ENCODE assay signal across 8 cellular contexts in genomic region chr1:91166106-91166712, GRCh38.
DNase-seq lines count a peak whose midpoint lies in the region; ATAC-seq and TF ChIP-seq lines count a peak whose summit lies in the region.

No MANE protein-coding gene starts in this region.

- CTCF ChIA-PET in A673 (lab: Charles Lee) (interaction anchor here (0.6 to 2.5 kb wide), 20 partner anchors 10 to 1855 kb away, joined by 3 to 43 read pairs (median 4); partner anchors contain the start of genes HFM1 and ZNF644), GM10248 (lab: Yijun Ruan, JAX) (interaction anchor here (0.8 to 5.6 kb wide), 65 partner anchors 9 to 1182 kb away, joined by 3 to 56 read pairs (median 5); partner anchors contain the start of genes CDC7 and HFM1)

- intact Hi-C loops in A673 (cut with micrococcal nuclease; ENCODE audit: unreplicated experiment), result loop anchor here (1.0 to 5.0 kb wide), 6 partner anchors 112 to 1120 kb away; partner anchors contain the start of gene CDC7
- intact Hi-C loops in prostate gland (cut with DNase I), result loop anchor here (10.0 kb wide), 1 partner anchor 581 kb away; no protein-coding TSS in a partner anchor

- WGBS in prostate gland, result 18% methylated on average over 6 of the region's 6 CpGs

- H3K9me3 ChIP-seq in A673 (ENCODE audit: low read depth, low read length, poor library complexity, severe bottlenecking) (no peaks in the 10 kb centered on the region), prostate gland (no peaks in the 10 kb centered on the region)

- H3K27ac ChIP-seq in A673 (ENCODE audit: low read depth, low read length, poor library complexity, severe bottlenecking) (no peak overlapping the region), prostate gland (no peak overlapping the region)

- TF ChIP-seq POLR2A in prostate gland (IDR thresholded peaks at IDR 0.05), result no peak

- no TSS peak for BruUV-seq in A673 (replicated peaks; lab: Mats Ljungman, UMichigan)

- H3K4me3 ChIP-seq in A673 (ENCODE audit: low read depth, low read length, poor library complexity, severe bottlenecking) (no peak overlapping the region), prostate gland (no peak overlapping the region)

- H3K4me3 Mint-ChIP-seq in glutamatergic neuron (ENCODE audit: unreplicated experiment), result no peak overlapping the region

- H3K4me1 Mint-ChIP-seq in glutamatergic neuron (ENCODE audit: low read depth, unreplicated experiment), result no peaks in the 10 kb centered on the region

- ATAC-seq in HG03520 (IDR thresholded peaks at IDR 0.05; ENCODE audit: unreplicated experiment), result peak; percentile 57
- ATAC-seq in GM18519 (IDR thresholded peaks at IDR 0.05; ENCODE audit: low FRiP score, unreplicated experiment), result no peak

- H3K4me1 ChIP-seq in A673 (ENCODE audit: insufficient read depth, low read length, poor library complexity, severe bottlenecking) (peaks cover 4% of the 10 kb centered on the region), prostate gland (replicated peaks) (no peaks in the 10 kb centered on the region)

- H3K27me3 Mint-ChIP-seq in glutamatergic neuron (ENCODE audit: unreplicated experiment), result peaks cover 2% of the 10 kb centered on the region

- H3K9me3 Mint-ChIP-seq in glutamatergic neuron (ENCODE audit: unreplicated experiment), result no peaks in the 10 kb centered on the region

- H3K36me3 ChIP-seq in A673 (ENCODE audit: insufficient read depth, low read length, poor library complexity, severe bottlenecking) (no peaks in the 10 kb centered on the region), prostate gland (no peaks in the 10 kb centered on the region)

- peak; percentile 93 for TF ChIP-seq CTCF in A673 (conservative IDR thresholded peaks at IDR 0.05; ENCODE audit: low read depth, low read length)
- peak; percentile 88 for TF ChIP-seq CTCF in GM10248 (IDR thresholded peaks at IDR 0.05; ENCODE audit: control extremely low read depth, extremely low read depth, low read depth, missing control alignments)
- peak; percentile 72 for TF ChIP-seq CTCF in glutamatergic neuron (IDR thresholded peaks at IDR 0.05; ENCODE audit: partially characterized antibody, unreplicated experiment)
- peak; percentile 22 to 67 (median 57) for TF ChIP-seq CTCF in prostate gland (IDR thresholded peaks at IDR 0.05)

- H3K27me3 ChIP-seq in A673 (replicated peaks; ENCODE audit: insufficient read depth, low read depth, low read length, poor library complexity) (no peaks in the 10 kb centered on the region), prostate gland (replicated peaks; ENCODE audit: insufficient read depth) (no peaks in the 10 kb centered on the region)

- H3K36me3 Mint-ChIP-seq in glutamatergic neuron (ENCODE audit: unreplicated experiment), result no peaks in the 10 kb centered on the region

- DNase-seq in A673 (ENCODE audit: low spot score) (peak; percentile 79), GM10248 (ENCODE audit: extremely low spot score) (peak; percentile 48), NCI-H82 treated with DMSO at 0.1 percent for 48 hours (lab: John Stamatoyannopoulos, UW; ENCODE audit: unreplicated experiment) (peak; percentile 66), glutamatergic neuron (peak; percentile 79), prostate gland (ENCODE audit: low spot score) (no peak)
- peak; percentile 19 for DNase-seq in activated naive CD4-positive, alpha-beta T cell treated with Interleukin-2 at 50 U/mL for 16 hours

- POLR2A ChIA-PET in A673 (lab: Charles Lee; ENCODE audit: low non-redundant PET) (interaction anchor here (0.6 kb wide), 1 partner anchor 1022 kb away, joined by 3 read pairs; no protein-coding TSS in a partner anchor), GM10248 (lab: Yijun Ruan, JAX) (no interaction called here)

- H3K27ac Mint-ChIP-seq in glutamatergic neuron (ENCODE audit: unreplicated experiment), result no peak overlapping the region
